In the genomic region with DNA sequence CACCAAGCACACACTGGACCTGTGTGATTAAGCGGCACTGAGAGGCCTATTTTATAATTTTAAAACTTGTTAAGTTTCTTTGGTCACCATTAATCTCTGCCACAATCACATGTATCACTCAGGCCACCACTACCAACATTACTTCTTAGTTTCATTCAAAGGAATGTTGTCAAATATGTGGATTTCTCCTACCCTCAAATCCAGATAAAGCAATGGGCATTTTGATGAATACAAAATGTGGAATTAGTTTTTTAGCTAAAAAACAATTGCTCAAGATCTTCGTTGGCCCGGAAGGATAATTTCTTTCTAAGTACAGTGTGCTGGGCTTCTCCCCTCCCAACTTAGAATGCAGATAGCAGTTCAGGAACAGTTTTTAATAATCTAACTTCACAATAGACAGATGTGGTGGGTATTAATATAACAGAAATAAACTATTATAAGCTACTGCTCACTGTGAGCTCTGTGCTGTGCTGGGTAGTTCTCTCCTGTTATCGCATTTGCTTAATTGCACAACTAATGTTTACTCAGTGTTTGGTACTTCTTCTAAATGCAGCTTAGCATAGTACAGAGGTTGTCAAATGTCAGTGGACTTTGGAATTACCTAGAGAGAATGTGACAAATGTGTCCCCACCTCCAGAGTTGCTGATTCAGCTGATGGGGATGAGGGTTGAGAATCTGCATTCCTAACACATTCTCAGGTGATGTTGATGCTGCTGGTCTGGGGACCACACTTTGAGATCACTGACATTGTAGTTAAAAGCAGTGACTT, we compare ENCODE assay signal across 21 cellular contexts.
DNase-seq lines count a peak whose midpoint lies in the region; FAIRE-seq and TF ChIP-seq lines count a peak whose summit lies in the region.
"Had no signal": no experiment of that assay in that cellular context is flagged by ENCODE, and none has a peak within 500 bp of the region (broad histone marks: within the 10 kb centered on the region; RNA-seq: fewer than 3 reads in every experiment).

No MANE protein-coding gene starts in this region.

- no peak for FAIRE-seq in astrocyte (lab: Jason Lieb, UNC)
- FAIRE-seq: A204.1 had no signal

- no peaks in the 10 kb centered on the region for H3K79me2 ChIP-seq in astrocyte (ENCODE audit: insufficient read depth, low read length)

- TF ChIP-seq CTCF in LNCaP clone FGC (IDR thresholded peaks at IDR 0.05; ENCODE audit: control insufficient read depth, extremely low read depth, insufficient read depth) (no peak), astrocyte (IDR thresholded peaks at IDR 0.05; ENCODE audit: insufficient read depth, low read depth, low read length) (no peak)

- H3K4me3 Mint-ChIP-seq in astrocyte (ENCODE audit: unreplicated experiment) = no peak overlapping the region
- H3K4me3 Mint-ChIP-seq: CD14-positive monocyte, immature natural killer cell, nephron progenitor cell had no signal

- no peaks in the 10 kb centered on the region for H3K27me3 ChIP-seq in astrocyte (ENCODE audit: insufficient read depth, low read length)
- H3K27me3 ChIP-seq: cardiac muscle cell had no signal

- no peaks in the 10 kb centered on the region for H3K36me3 Mint-ChIP-seq in astrocyte (ENCODE audit: low read depth, unreplicated experiment)
- H3K36me3 Mint-ChIP-seq: CD14-positive monocyte had no signal

- peak; percentile 18 for DNase-seq in NCI-H748 (lab: John Stamatoyannopoulos, UW; ENCODE audit: unreplicated experiment)
- DNase-seq in NCI-H748 treated with DMSO at 0.1 percent for 48 hours (lab: John Stamatoyannopoulos, UW) = no peak
- peak; percentile 8 for DNase-seq in LNCaP clone FGC (ENCODE audit: low read depth)
- peak; percentile 44 for DNase-seq in astrocyte (ENCODE audit: low read depth)
- peak; percentile 61 for DNase-seq in mucosa of gallbladder (ENCODE audit: low spot score)
- DNase-seq in ecto neural progenitor cell (ENCODE audit: low spot score) = no peak
- no peak for DNase-seq in NCI-H2081 treated with DMSO at 0.1 percent for 48 hours (lab: John Stamatoyannopoulos, UW)
- DNase-seq in GOT3 (lab: John Stamatoyannopoulos, UW) = no peak
- DNase-seq: activated T-cell treated with anti-CD3 and anti-CD28 coated beads, Interleukin-2, amount 50 U/mL, for 1 hour; DMS79; HCEC 1CT; immature natural killer cell; mesenchymal stem cell; NCI-H187 treated with DMSO at 0.1 percent for 48 hours; NCI-H446 treated with DMSO at 0.1 percent for 48 hours; nephron progenitor cell; stimulated activated naive CD4-positive, alpha-beta T cell; T-helper 9 cell had no signal

- H3K4me2 ChIP-seq in astrocyte (ENCODE audit: low read length) = no peak overlapping the region

- H4K20me1 ChIP-seq in astrocyte (ENCODE audit: insufficient read depth, low read length) = no peaks in the 10 kb centered on the region

- no peak overlapping the region for H2AFZ ChIP-seq in astrocyte (ENCODE audit: low read depth, low read length)

- no peaks in the 10 kb centered on the region for H3K36me3 ChIP-seq in astrocyte (ENCODE audit: insufficient read depth, low read length)
- H3K36me3 ChIP-seq: cardiac muscle cell had no signal

- H3K9me3 ChIP-seq in astrocyte (ENCODE audit: insufficient read depth, low read depth, low read length) = no peaks in the 10 kb centered on the region

- H3K4me3 ChIP-seq in LNCaP clone FGC (ENCODE audit: low read depth, low read length) (no peak overlapping the region), astrocyte (ENCODE audit: insufficient read depth, low read depth, low read length) (no peak overlapping the region)
- H3K4me3 ChIP-seq: cardiac muscle cell had no signal

- H3K9me3 Mint-ChIP-seq in astrocyte (ENCODE audit: unreplicated experiment) = no peaks in the 10 kb centered on the region
- H3K9me3 Mint-ChIP-seq: CD14-positive monocyte, immature natural killer cell, nephron progenitor cell had no signal

- no peak overlapping the region for H3K27ac ChIP-seq in astrocyte (ENCODE audit: low read depth, low read length)
- H3K27ac ChIP-seq: cardiac muscle cell had no signal

- H3K27me3 Mint-ChIP-seq in astrocyte (ENCODE audit: low read depth, unreplicated experiment) = no peaks in the 10 kb centered on the region

- H3K4me1 ChIP-seq in astrocyte (ENCODE audit: insufficient read depth, low read length) = peaks cover 5% of the 10 kb centered on the region

- no peak overlapping the region for H3K27ac Mint-ChIP-seq in astrocyte (ENCODE audit: unreplicated experiment)
- H3K27ac Mint-ChIP-seq: immature natural killer cell, nephron progenitor cell had no signal

- no peaks in the 10 kb centered on the region for H3K4me1 Mint-ChIP-seq in astrocyte (ENCODE audit: low read depth, unreplicated experiment)

- no peak overlapping the region for H3K9ac ChIP-seq in astrocyte (ENCODE audit: low read length)

Comparison
In these comparisons a context has a peak if more than half of its experiments do, and no peak if none do; other contexts are left out.
1. DNase-seq: peak in NCI-H748 (single experiment), LNCaP clone FGC (single experiment), astrocyte (single experiment) and mucosa of gallbladder (single experiment); none in NCI-H748 treated with DMSO at 0.1 percent for 48 hours (single experiment), ecto neural progenitor cell (single experiment), NCI-H2081 treated with DMSO at 0.1 percent for 48 hours (single experiment) and GOT3 (single experiment).